23 cellular contexts compared by ENCODE assay signal in genomic region chrX:78125148-78125547, GRCh38.
"Had no signal": no experiment of that assay in that cellular context is flagged by ENCODE, and none has a peak within 500 bp of the region (broad histone marks: within the 10 kb centered on the region; RNA-seq: fewer than 3 reads in every experiment).

No MANE protein-coding gene starts in this region.

- H3K9me3 Mint-ChIP-seq: activated CD4-positive, alpha-beta T cell treated with anti-CD3 and anti-CD28 coated beads, Interleukin-2, amount 10 ng/mL, durations not matched to agents 7 days and 5 days; activated naive CD4-positive, alpha-beta T cell treated with anti-CD3 and anti-CD28 coated beads, Interleukin-2, amount 50 U/mL, for 72 hours; central memory CD8-positive, alpha-beta T cell; effector memory CD8-positive, alpha-beta T cell; immature natural killer cell; neural crest cell; type B pancreatic cell had no signal

- H3K36me3 ChIP-seq: breast epithelium had no signal

- H3K4me3 Mint-ChIP-seq: activated CD4-positive, alpha-beta T cell treated with anti-CD3 and anti-CD28 coated beads, Interleukin-2, amount 10 ng/mL, durations not matched to agents 7 days and 5 days; central memory CD8-positive, alpha-beta T cell; effector memory CD8-positive, alpha-beta T cell; immature natural killer cell; neural crest cell; type B pancreatic cell had no signal

- H3K27me3 ChIP-seq: esophagus muscularis mucosa, hepatocyte, sigmoid colon had no signal

- H3K9me3 ChIP-seq: breast epithelium, esophagus muscularis mucosa, lower lobe of right lung, mucosa of descending colon, sigmoid colon, thoracic aorta had no signal

- H3K4me3 ChIP-seq: breast epithelium, dorsolateral prefrontal cortex, esophagus muscularis mucosa, hepatocyte, lower lobe of right lung, mucosa of descending colon, sigmoid colon, smooth muscle cell, thoracic aorta had no signal

- H3K4me1 ChIP-seq: breast epithelium, lower lobe of right lung, sigmoid colon had no signal

- H3K27ac ChIP-seq: breast epithelium, dorsolateral prefrontal cortex, hepatocyte, lower lobe of right lung, sigmoid colon, thoracic aorta had no signal

- H3K27ac Mint-ChIP-seq: type B pancreatic cell had no signal

- H3K4me1 Mint-ChIP-seq: neural crest cell had no signal

- DNase-seq: activated CD4-positive, alpha-beta T cell treated with anti-CD3 and anti-CD28 coated beads, Interleukin-2, amount 10 ng/mL, durations not matched to agents 7 days and 5 days; activated CD4-positive, CD25-positive, alpha-beta regulatory T cell; amniotic stem cell; dorsolateral prefrontal cortex; effector memory CD8-positive, alpha-beta T cell; glutamatergic neuron; immature natural killer cell; lower lobe of right lung; mesendoderm; mucosa of descending colon; sigmoid colon; stimulated activated CD4-positive, alpha-beta T cell treated with anti-CD3 and anti-CD28 coated beads, Interleukin-15, amount 100 ng/mL, for 24 hours; T-helper 1 cell had no signal

- H3K27me3 Mint-ChIP-seq: activated CD4-positive, alpha-beta T cell treated with anti-CD3 and anti-CD28 coated beads, Interleukin-2, amount 10 ng/mL, durations not matched to agents 7 days and 5 days; central memory CD8-positive, alpha-beta T cell; effector memory CD8-positive, alpha-beta T cell; type B pancreatic cell had no signal

- ATAC-seq: activated naive CD4-positive, alpha-beta T cell treated with anti-CD3 and anti-CD28 coated beads, Interleukin-2, amount 50 U/mL, for 72 hours; effector memory CD8-positive, alpha-beta T cell; left lobe of liver; lower lobe of right lung; mucosa of descending colon had no signal
